Comparison of ENCODE assay signal across 7 cellular contexts in the genomic region with DNA sequence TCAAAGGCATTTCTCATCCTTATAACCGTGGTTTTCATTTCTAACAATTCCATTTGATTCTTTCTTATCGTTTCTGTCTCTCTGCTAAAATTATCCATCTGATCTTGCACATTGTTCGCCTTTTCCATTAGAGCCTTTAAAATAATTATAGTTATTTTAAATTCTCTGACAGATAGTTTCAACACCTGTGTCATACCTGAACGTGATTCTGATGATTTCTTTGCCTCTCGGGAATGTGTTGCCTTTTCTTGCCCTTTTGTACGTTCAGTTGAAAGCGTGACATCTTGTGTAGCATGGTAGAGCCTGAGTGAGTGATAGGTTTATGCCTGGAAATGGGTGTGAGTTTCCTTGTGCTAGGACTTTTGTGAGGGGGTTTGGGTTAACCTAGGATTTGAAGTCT.
"Had no signal": no experiment of that assay in that cellular context is flagged by ENCODE, and none has a peak within 500 bp of the region (broad histone marks: within the 10 kb centered on the region; RNA-seq: fewer than 3 reads in every experiment).

No MANE protein-coding gene starts in this region.

- H3K27ac ChIP-seq: GM23248 had no signal

- H2AFZ ChIP-seq: GM23248 had no signal

- H3K9ac ChIP-seq: GM23248 had no signal

- DNase-seq: GM23248, GOT3, H7, IMR-90 had no signal

- H3K9me3 ChIP-seq: HAP-1 had no signal

- ATAC-seq: HCT116, K562 had no signal

- H3K4me3 ChIP-seq: GM23248, HAP-1, K562 had no signal

- H3K4me1 ChIP-seq: HAP-1 had no signal
